In the genomic region with DNA sequence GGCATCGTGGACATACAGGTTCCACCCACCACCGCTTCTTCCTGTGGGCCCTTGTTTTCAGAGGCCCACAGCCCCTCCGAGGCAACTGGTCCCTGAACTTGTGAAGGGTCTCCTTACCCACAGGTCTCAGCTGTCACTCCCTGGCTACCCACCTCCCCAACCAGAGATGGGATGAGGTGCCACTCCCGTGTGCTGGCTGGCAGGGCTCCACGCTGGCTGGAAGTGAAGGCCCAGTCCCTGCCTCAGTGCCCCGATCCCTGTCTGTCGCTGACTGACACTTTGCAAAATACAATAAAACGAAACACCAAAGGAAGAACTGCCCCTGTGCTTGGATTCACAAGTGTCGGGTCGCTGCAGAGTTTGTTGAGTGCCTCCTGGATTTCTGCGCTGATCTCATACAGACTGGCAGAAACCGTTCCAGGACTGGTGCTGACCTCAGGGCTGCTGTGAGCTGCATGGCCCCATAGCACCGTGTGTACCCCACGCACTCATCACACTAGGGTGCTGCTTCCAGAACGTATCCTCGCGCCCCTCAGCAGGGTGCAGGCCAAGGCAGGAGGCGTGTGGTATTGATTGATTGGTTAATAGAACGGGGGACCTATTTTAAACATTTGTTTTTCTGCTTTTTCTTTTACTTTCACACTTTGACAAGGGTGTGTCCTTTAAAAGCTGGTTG, we compare ENCODE assay signal across 13 cellular contexts. TPM values are rescaled to one million over a fixed set of nuclear protein-coding genes. Genes with fewer than 3 reads are reported as not detected.
A peak's percentile ranks its signal among the peaks of the same experiment; 100 is the strongest.
DNase-seq lines count a peak whose midpoint lies in the region; ATAC-seq and TF ChIP-seq lines count a peak whose summit lies in the region.
"Had no signal": no experiment of that assay in that cellular context is flagged by ENCODE, and none has a peak within 500 bp of the region (broad histone marks: within the 10 kb centered on the region; RNA-seq: fewer than 3 reads in every experiment).

No MANE protein-coding gene starts in this region.

- H3K27ac Mint-ChIP-seq in activated naive CD4-positive, alpha-beta T cell treated with anti-CD3 and anti-CD28 coated beads, Interleukin-2, amount 50 U/mL, for 24 hours = peak overlapping the region; percentile 47
- H3K27ac Mint-ChIP-seq in activated naive CD4-positive, alpha-beta T cell treated with anti-CD3 and anti-CD28 coated beads for 36 hours = no peak overlapping the region
- H3K27ac Mint-ChIP-seq in T-helper 17 cell (peak overlapping the region; percentile 71), endothelial cell (ENCODE audit: unreplicated experiment) (no peak overlapping the region), nephron progenitor cell (peak overlapping the region; percentile 5)

- no peaks in the 10 kb centered on the region for H3K4me1 Mint-ChIP-seq in activated naive CD4-positive, alpha-beta T cell treated with anti-CD3 and anti-CD28 coated beads, Interleukin-2, amount 50 U/mL, for 24 hours
- peaks cover 3% of the 10 kb centered on the region for H3K4me1 Mint-ChIP-seq in activated naive CD4-positive, alpha-beta T cell treated with anti-CD3 and anti-CD28 coated beads for 36 hours (ENCODE audit: low read depth)
- H3K4me1 Mint-ChIP-seq in T-helper 17 cell (peaks cover 7% of the 10 kb centered on the region), endothelial cell (ENCODE audit: unreplicated experiment) (peaks cover 10% of the 10 kb centered on the region), nephron progenitor cell (peaks cover 29% of the 10 kb centered on the region)

- intact Hi-C loops in activated naive CD4-positive, alpha-beta T cell treated with anti-CD3 and anti-CD28 coated beads for 36 hours (cut with micrococcal nuclease) = no loop called here

- H3K9me3 Mint-ChIP-seq in activated naive CD4-positive, alpha-beta T cell treated with anti-CD3 and anti-CD28 coated beads, Interleukin-2, amount 50 U/mL, for 24 hours = no peaks in the 10 kb centered on the region
- H3K9me3 Mint-ChIP-seq in activated naive CD4-positive, alpha-beta T cell treated with anti-CD3 and anti-CD28 coated beads for 36 hours = no peaks in the 10 kb centered on the region
- H3K9me3 Mint-ChIP-seq in endothelial cell (ENCODE audit: unreplicated experiment) (no peaks in the 10 kb centered on the region), nephron progenitor cell (peaks cover 6% of the 10 kb centered on the region)
- H3K9me3 Mint-ChIP-seq: CD4-positive, CD25-positive, alpha-beta regulatory T cell had no signal

- in situ Hi-C loops in G401 (cut with HindIII; ENCODE audit: low sequenced_read_pairs) = loop anchor here (25.0 kb wide), 1 partner anchor 173 kb away; no protein-coding TSS in a partner anchor

- no peak overlapping the region for H3K4me3 Mint-ChIP-seq in activated naive CD4-positive, alpha-beta T cell treated with anti-CD3 and anti-CD28 coated beads, Interleukin-2, amount 50 U/mL, for 24 hours
- no peak overlapping the region for H3K4me3 Mint-ChIP-seq in activated naive CD4-positive, alpha-beta T cell treated with anti-CD3 and anti-CD28 coated beads for 36 hours
- no peak overlapping the region for H3K4me3 Mint-ChIP-seq in T-helper 17 cell
- H3K4me3 Mint-ChIP-seq in endothelial cell (ENCODE audit: unreplicated experiment) = peak overlapping the region; percentile 47
- H3K4me3 Mint-ChIP-seq in nephron progenitor cell = no peak overlapping the region

- ATAC-seq in T-helper 17 cell = no peak
- no peak for ATAC-seq in GM21367 (IDR thresholded peaks at IDR 0.05; ENCODE audit: unreplicated experiment)

- TF ChIP-seq CTCF in endothelial cell (IDR thresholded peaks at IDR 0.05; ENCODE audit: unreplicated experiment) = no peak
- no peak for TF ChIP-seq CTCF in nephron progenitor cell (IDR thresholded peaks at IDR 0.05)

- CTCF ChIA-PET in activated naive CD4-positive, alpha-beta T cell treated with anti-CD3 and anti-CD28 coated beads for 36 hours (lab: Charles Lee) = no interaction called here

- no peak for DNase-seq in activated naive CD4-positive, alpha-beta T cell treated with anti-CD3 and anti-CD28 coated beads for 36 hours
- DNase-seq in T-helper 17 cell = no peak
- no peak for DNase-seq in endothelial cell (ENCODE audit: low spot score)
- no peak for DNase-seq in nephron progenitor cell
- no peak for DNase-seq in G401 (ENCODE audit: low spot score)
- DNase-seq in stimulated activated CD4-positive, alpha-beta T cell treated with anti-CD3 and anti-CD28 coated beads, Interleukin-2, amount 100 ng/mL, for 48 hours = no peak
- DNase-seq: ACHN; CD4-positive, CD25-positive, alpha-beta regulatory T cell; DMS53; GM23248 had no signal

- H3K27me3 Mint-ChIP-seq in activated naive CD4-positive, alpha-beta T cell treated with anti-CD3 and anti-CD28 coated beads, Interleukin-2, amount 50 U/mL, for 24 hours = no peaks in the 10 kb centered on the region
- H3K27me3 Mint-ChIP-seq in activated naive CD4-positive, alpha-beta T cell treated with anti-CD3 and anti-CD28 coated beads for 36 hours (ENCODE audit: low read depth) = no peaks in the 10 kb centered on the region
- H3K27me3 Mint-ChIP-seq in T-helper 17 cell = no peaks in the 10 kb centered on the region
- peaks cover 15% of the 10 kb centered on the region for H3K27me3 Mint-ChIP-seq in endothelial cell (ENCODE audit: unreplicated experiment)
- H3K27me3 Mint-ChIP-seq in nephron progenitor cell (ENCODE audit: low read depth, poor library complexity) = peaks cover 7% of the 10 kb centered on the region
- H3K27me3 Mint-ChIP-seq: CD4-positive, CD25-positive, alpha-beta regulatory T cell had no signal

- no peaks in the 10 kb centered on the region for H3K36me3 Mint-ChIP-seq in activated naive CD4-positive, alpha-beta T cell treated with anti-CD3 and anti-CD28 coated beads, Interleukin-2, amount 50 U/mL, for 24 hours
- H3K36me3 Mint-ChIP-seq in activated naive CD4-positive, alpha-beta T cell treated with anti-CD3 and anti-CD28 coated beads for 36 hours (ENCODE audit: low read depth) = no peaks in the 10 kb centered on the region
- H3K36me3 Mint-ChIP-seq in T-helper 17 cell (ENCODE audit: low read depth) (no peaks in the 10 kb centered on the region), endothelial cell (ENCODE audit: low read depth, unreplicated experiment) (peaks cover 6% of the 10 kb centered on the region), nephron progenitor cell (ENCODE audit: low read depth) (no peaks in the 10 kb centered on the region)
- H3K36me3 Mint-ChIP-seq: CD4-positive, CD25-positive, alpha-beta regulatory T cell had no signal

- no peaks in the 10 kb centered on the region for H3K9me3 ChIP-seq in T-helper 17 cell (ENCODE audit: control insufficient read depth, low read length, poor library complexity, severe bottlenecking)
- H3K9me3 ChIP-seq: BLaER1 treated with 17β-estradiol and CSF1 and Interleukin-3, amounts not matched to agents 10 nM and 100 nM had no signal

RNA-seq across cellular contexts. Expression of a gene that starts 57.0 kb away (rescaled TPM):
- 10 to 100 TPM; 69.0 to 73.1 TPM for total RNA-seq in activated naive CD4-positive, alpha-beta T cell treated with anti-CD3 and anti-CD28 coated beads for 36 hours
- 10 to 100 TPM; 47.5 to 54.9 TPM for total RNA-seq in T-helper 17 cell
- 85.5 TPM for total RNA-seq in endothelial cell (ENCODE audit: unreplicated experiment)
- 16.3 and 43.0 TPM in 2 replicates for total RNA-seq in G401 (2014; rRNA removed; shearing (Covaris generic))

Comparison
In these comparisons a context has a peak if more than half of its experiments do, and no peak if none do; other contexts are left out.
1. H3K27ac Mint-ChIP-seq: peak in activated naive CD4-positive, alpha-beta T cell treated with anti-CD3 and anti-CD28 coated beads, Interleukin-2, amount 50 U/mL, for 24 hours (single experiment), T-helper 17 cell (single experiment) and nephron progenitor cell (single experiment); none in activated naive CD4-positive, alpha-beta T cell treated with anti-CD3 and anti-CD28 coated beads for 36 hours (single experiment) and endothelial cell (single experiment).